In genomic region chr12:113224955-113225354, GRCh38 we compare ENCODE assay signal across 1 cellular context.
TF ChIP-seq lines count a peak whose summit lies in the region.

No MANE protein-coding gene starts in this region.

TF ChIP-seq in endothelial cell of umbilical vein, 7 proteins besides CTCF, POLR2A, EP300 and RAD21:
- TF ChIP-seq FOS (IDR thresholded peaks at IDR 0.05; ENCODE audit: borderline replicate concordance, insufficient read depth, low read length), result no peak
- TF ChIP-seq MAX (IDR thresholded peaks at IDR 0.05; ENCODE audit: insufficient read depth, insufficient read length), result no peak
- TF ChIP-seq MYC (IDR thresholded peaks at IDR 0.05; ENCODE audit: low read depth, low read length), result no peak
- no peak for TF ChIP-seq GATA2 (IDR thresholded peaks at IDR 0.05; ENCODE audit: insufficient read depth, insufficient read length, low read depth, low read length)
